Comparison of ENCODE assay signal across 8 cellular contexts in the genomic region with DNA sequence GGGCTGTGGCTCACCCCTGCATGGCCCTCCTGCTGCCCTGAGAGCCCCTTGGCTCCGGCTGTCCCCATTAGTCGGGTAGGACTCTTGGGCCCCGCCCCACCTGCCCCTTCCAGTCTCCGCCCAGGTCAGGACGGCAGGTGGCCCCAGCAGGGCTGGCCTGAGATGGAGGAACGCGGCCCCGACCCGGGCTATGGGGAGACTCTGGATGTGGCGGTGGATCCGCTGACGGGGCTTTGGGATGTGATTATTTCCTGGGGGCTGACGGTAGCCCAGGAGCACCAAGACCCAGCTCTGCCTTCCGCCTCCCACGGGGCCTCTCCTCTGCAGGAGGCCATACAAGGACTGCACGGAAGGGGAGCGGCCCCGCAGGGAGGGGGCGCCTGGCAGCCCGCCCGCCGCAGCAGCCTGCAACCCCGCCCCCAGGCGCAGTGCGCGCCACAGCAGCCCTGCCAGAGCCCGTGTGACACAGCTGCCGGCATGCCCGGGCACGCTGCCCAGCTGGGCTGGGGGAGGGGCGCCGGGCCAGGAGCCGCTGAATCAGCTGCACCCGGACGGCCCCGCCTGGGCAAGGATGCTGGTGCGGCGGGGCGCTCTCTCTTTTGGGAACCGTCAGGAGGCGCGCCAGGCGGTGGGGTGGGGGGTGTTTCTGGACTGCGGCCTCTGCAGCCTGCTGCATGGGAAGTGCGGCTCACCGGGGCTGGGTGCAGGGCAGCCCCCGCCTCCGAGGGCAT. TPM values are rescaled to one million over a fixed set of nuclear protein-coding genes. Genes with fewer than 3 reads are reported as not detected.
DNase-seq lines count a peak whose midpoint lies in the region; ATAC-seq, FAIRE-seq and TF ChIP-seq lines count a peak whose summit lies in the region.

No MANE protein-coding gene starts in this region.

- H3K9me3 ChIP-seq in adrenal gland (replicated peaks in 1 of 3) = no peaks in the 10 kb centered on the region

- H3K27ac ChIP-seq in adrenal gland = peak overlapping the region in 3 of 5 donors; percentile 21 to 73 (median 63)

- TF ChIP-seq POLR2A in GM12891 (IDR thresholded peaks at IDR 0.05; ENCODE audit: low read depth, low read length) (no peak), adrenal gland (IDR thresholded peaks at IDR 0.05) (no peak)

- peak; percentile 99 for FAIRE-seq in GM12891 (lab: Jason Lieb, UNC)
- peak; percentile 71 for FAIRE-seq in urothelium cell line (lab: Jason Lieb, UNC)

- 0 to 20% (median 2%) methylated on average over 2 to 48 of the region's 48 CpGs for WGBS in adrenal gland, 4 donors

- peak overlapping the region in 1 of 4 donors; percentile 17 for H3K4me3 ChIP-seq in adrenal gland

- peaks cover 20 to 25% of the 10 kb centered on the region in 2 donors for H3K4me1 ChIP-seq in adrenal gland (replicated peaks in 1 of 2)

- TF ChIP-seq CTCF in adrenal gland (IDR thresholded peaks at IDR 0.05) = peak in 1 of 6 experiments; percentile 29

- ATAC-seq in HG02798 (IDR thresholded peaks at IDR 0.05; ENCODE audit: poor library complexity, unreplicated experiment) (peak; percentile 88), left cardiac atrium (peak; percentile 90 to 91)

- peaks cover 0 to 2% of the 10 kb centered on the region in 2 donors for H3K36me3 ChIP-seq in adrenal gland (replicated peaks in 1 of 2)

- DNase-seq in GM12891 (ENCODE audit: insufficient read length, low spot score) (peak; percentile 87), NCI-H1417 treated with DMSO at 0.1 percent for 48 hours (lab: John Stamatoyannopoulos, UW) (peak; percentile 90), T follicular helper cell (ENCODE audit: low read depth) (peak; percentile 86), adrenal gland (peak; percentile 92 to 97 (median 95)), left cardiac atrium (peak; percentile 93), pulmonary artery endothelial cell (ENCODE audit: low read depth, low spot score) (peak; percentile 57), urothelium cell line (ENCODE audit: low spot score) (peak; percentile 95)

- no peaks in the 10 kb centered on the region for H3K27me3 ChIP-seq in adrenal gland

- intact Hi-C loops in adrenal gland (cut with DNase I) = no loop called here
- intact Hi-C loops in left cardiac atrium (cut with DNase I) = no loop called here

TF ChIP-seq in GM12891, 5 proteins besides CTCF, POLR2A, EP300 and RAD21:
- peak; percentile 47; the same call in 1 of the 2 replicates for TF ChIP-seq POU2F2 (IDR thresholded peaks at IDR 0.05; ENCODE audit: low read depth, low read length)
- peak; percentile 67 for TF ChIP-seq TAF1 (IDR thresholded peaks at IDR 0.05; ENCODE audit: low read depth, low read length)
- peak; percentile 39; the same call in 1 of the 2 replicates for TF ChIP-seq POLR2AphosphoS5 (IDR thresholded peaks at IDR 0.05; ENCODE audit: low read depth, low read length)
- TF ChIP-seq SPI1 (IDR thresholded peaks at IDR 0.05; ENCODE audit: low read depth, low read length) = no peak

RNA-seq across cellular contexts. Expression of a gene that starts 9.2 kb away (rescaled TPM):
- polyA plus RNA-seq in GM12891 (2012; ENCODE audit: low read depth, missing spikeins) = 7.7 TPM
- total RNA-seq in adrenal gland (10 to 100 TPM; 19.7 to 47.2 (median 35.9) TPM), left cardiac atrium (10 to 100 TPM; 21.6 to 23.4 TPM), pulmonary artery endothelial cell (72.3 and 75.4 TPM in 2 replicates)
- polyA plus RNA-seq in adrenal gland = 10 to 100 TPM in 2 of 3 donors, 1 to 10 TPM in 1; 5.2 to 12.4 (median 10.6) TPM

RNA-seq across cellular contexts. Expression of a gene that starts 14.4 kb away (rescaled TPM):
- 0.39 TPM for polyA plus RNA-seq in GM12891 (2012; ENCODE audit: low read depth, missing spikeins)
- total RNA-seq in adrenal gland = 10 to 100 TPM; 27.2 to 61.0 (median 38.6) TPM
- polyA plus RNA-seq in adrenal gland = 10 to 100 TPM in 1 of 3 donors, 1 to 10 TPM in 2; 5.7 to 11.3 (median 7.1) TPM
- total RNA-seq in left cardiac atrium = 10 to 100 TPM; 28.6 to 38.5 TPM
- total RNA-seq in pulmonary artery endothelial cell = 20.7 and 25.5 TPM in 2 replicates
